ENCODE assay signal across 11 cellular contexts in the genomic region with DNA sequence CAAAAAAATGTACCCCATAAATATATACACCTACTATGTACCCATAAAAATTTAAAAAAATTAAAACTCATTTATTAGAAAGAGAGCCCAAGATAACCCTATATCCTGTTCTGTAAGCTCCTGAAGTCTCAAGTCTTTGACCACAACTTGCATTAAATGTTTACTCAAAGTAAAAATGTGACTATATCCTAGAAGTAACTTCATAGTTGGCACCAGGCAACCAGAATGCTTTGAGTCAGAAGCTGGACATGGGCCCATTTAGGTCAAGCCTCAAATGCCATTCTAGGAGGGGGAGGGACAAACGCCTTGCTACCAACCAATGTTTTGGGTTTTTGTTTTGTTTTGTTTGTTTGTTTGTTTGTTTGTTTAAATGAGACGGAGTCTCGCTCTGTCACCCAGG. TPM values are rescaled to one million over a fixed set of nuclear protein-coding genes. Genes with fewer than 3 reads are reported as not detected.
DNase-seq lines count a peak whose midpoint lies in the region; ATAC-seq and TF ChIP-seq lines count a peak whose summit lies in the region.
"Had no signal": no experiment of that assay in that cellular context is flagged by ENCODE, and none has a peak within 500 bp of the region (broad histone marks: within the 10 kb centered on the region; RNA-seq: fewer than 3 reads in every experiment).

No MANE protein-coding gene starts in this region.

- in situ Hi-C loops in GM13977 (cut with MboI; ENCODE audit: low pct_unique_long_range_greater_than_20kb, low sequenced_read_pairs, unreplicated experiment), result loop anchor here (25.0 kb wide), 1 partner anchor 123 kb away; no protein-coding TSS in a partner anchor

- H3K27ac ChIP-seq in RWPE2 (ENCODE audit: poor library complexity, severe bottlenecking), result no peak overlapping the region
- no peak overlapping the region for H3K27ac ChIP-seq in fibroblast of lung (ENCODE audit: insufficient read depth, low read length)
- H3K27ac ChIP-seq: thyroid gland had no signal

- H3K4me2 ChIP-seq in fibroblast of lung (ENCODE audit: extremely low read depth, insufficient read depth, low read length), result no peak overlapping the region
- H3K4me2 ChIP-seq: GM23338 had no signal

- no peaks in the 10 kb centered on the region for H3K9me3 ChIP-seq in RWPE2 (ENCODE audit: severe bottlenecking)
- H3K9me3 ChIP-seq in fibroblast of lung (ENCODE audit: control insufficient read depth, insufficient read depth, low read depth, low read length), result no peaks in the 10 kb centered on the region
- H3K9me3 ChIP-seq: thyroid gland had no signal

- no peaks in the 10 kb centered on the region for H3K79me2 ChIP-seq in fibroblast of lung (ENCODE audit: control insufficient read depth, insufficient read depth, low read length)

- peak; percentile 84 for DNase-seq in H4 (ENCODE audit: low spot score)
- DNase-seq in RWPE2 (ENCODE audit: low spot score), result no peak
- DNase-seq in fibroblast of lung (ENCODE audit: low read depth in 2 of 2), result peak; percentile 58 to 67
- peak; percentile 44 for DNase-seq in stromal cell of bone marrow (ENCODE audit: low read depth)
- no peak for DNase-seq in retina
- no peak for DNase-seq in GM13977 (ENCODE audit: low spot score)
- DNase-seq: activated CD4-positive, alpha-beta T cell treated with anti-CD3 and anti-CD28 coated beads, Interleukin-2, amount 50 U/mL, for 1 hour; NCI-H2171 had no signal

- H3K27me3 ChIP-seq in RWPE2 (ENCODE audit: insufficient read depth, poor library complexity, severe bottlenecking) (no peaks in the 10 kb centered on the region), fibroblast of lung (ENCODE audit: control insufficient read depth, insufficient read depth, low read length) (no peaks in the 10 kb centered on the region)
- H3K27me3 ChIP-seq: thyroid gland had no signal

- TF ChIP-seq CTCF in RWPE2 (IDR thresholded peaks at IDR 0.05; ENCODE audit: poor library complexity, severe bottlenecking) (no peak), fibroblast of lung (conservative IDR thresholded peaks at IDR 0.05 in 1 of 2, IDR thresholded peaks at IDR 0.05 in 1 of 2; ENCODE audit: low read depth in 1 of 2, low read length in 2 of 2) (no peak), GM13977 (IDR thresholded peaks at IDR 0.05; ENCODE audit: extremely low read depth, insufficient read depth, missing control alignments) (no peak)

- H3K4me3 ChIP-seq in RWPE2 (ENCODE audit: severe bottlenecking) (no peak overlapping the region), fibroblast of lung (replicated peaks in 1 of 4; ENCODE audit: control extremely low read depth in 1 of 4, insufficient read depth in 1 of 4, low read depth in 3 of 4, low read length in 4 of 4) (no peak overlapping the region)
- H3K4me3 ChIP-seq: GM23338, thyroid gland had no signal

- no peaks in the 10 kb centered on the region for H4K20me1 ChIP-seq in fibroblast of lung (ENCODE audit: control insufficient read depth, extremely low read depth, insufficient read depth, low read length)

- H3K4me1 ChIP-seq in RWPE2 (ENCODE audit: insufficient read depth, poor library complexity, severe bottlenecking) (peaks cover 9% of the 10 kb centered on the region), fibroblast of lung (ENCODE audit: control insufficient read depth, extremely low read depth, insufficient read depth, low read length) (no peaks in the 10 kb centered on the region)
- H3K4me1 ChIP-seq: thyroid gland had no signal

- no peak overlapping the region for H2AFZ ChIP-seq in fibroblast of lung (ENCODE audit: low read length)

- H3K9ac ChIP-seq in fibroblast of lung (ENCODE audit: insufficient read depth, low read length), result no peak overlapping the region

- no peaks in the 10 kb centered on the region for H3K36me3 ChIP-seq in RWPE2 (ENCODE audit: low read depth)
- H3K36me3 ChIP-seq in fibroblast of lung (ENCODE audit: control insufficient read depth, insufficient read depth, low read length), result no peaks in the 10 kb centered on the region
- H3K36me3 ChIP-seq: thyroid gland had no signal

- ATAC-seq in RWPE2 (ENCODE audit: low read depth) (peak; percentile 78), HG03565 (IDR thresholded peaks at IDR 0.05; ENCODE audit: unreplicated experiment) (no peak)
- ATAC-seq: GM23338 had no signal

RNA-seq across cellular contexts. Expression of a gene that starts 9.3 kb away (rescaled TPM):
- total RNA-seq in H4 (2014; rRNA removed; shearing (Covaris generic)), result 5.3 and 6.4 TPM in 2 replicates
- total RNA-seq in fibroblast of lung, result 3.3 and 3.8 TPM in 2 replicates
- 5.4 and 5.5 TPM in 2 replicates for polyA plus RNA-seq in fibroblast of lung
- 4.0 and 4.1 TPM in 2 replicates for polyA plus RNA-seq in fibroblast of lung (2012)
- 5.1 and 14.5 TPM in 2 replicates for polyA minus RNA-seq in fibroblast of lung (ENCODE audit: low replicate concordance)

Comparison
In these comparisons a context has a peak if more than half of its experiments do, and no peak if none do; other contexts are left out.
1. DNase-seq: peak in H4 (single experiment), fibroblast of lung (2 of 2) and stromal cell of bone marrow (single experiment); none in RWPE2 (single experiment), retina (single experiment) and GM13977 (single experiment).